ENCODE assay signal across 1 cellular context in the genomic region with DNA sequence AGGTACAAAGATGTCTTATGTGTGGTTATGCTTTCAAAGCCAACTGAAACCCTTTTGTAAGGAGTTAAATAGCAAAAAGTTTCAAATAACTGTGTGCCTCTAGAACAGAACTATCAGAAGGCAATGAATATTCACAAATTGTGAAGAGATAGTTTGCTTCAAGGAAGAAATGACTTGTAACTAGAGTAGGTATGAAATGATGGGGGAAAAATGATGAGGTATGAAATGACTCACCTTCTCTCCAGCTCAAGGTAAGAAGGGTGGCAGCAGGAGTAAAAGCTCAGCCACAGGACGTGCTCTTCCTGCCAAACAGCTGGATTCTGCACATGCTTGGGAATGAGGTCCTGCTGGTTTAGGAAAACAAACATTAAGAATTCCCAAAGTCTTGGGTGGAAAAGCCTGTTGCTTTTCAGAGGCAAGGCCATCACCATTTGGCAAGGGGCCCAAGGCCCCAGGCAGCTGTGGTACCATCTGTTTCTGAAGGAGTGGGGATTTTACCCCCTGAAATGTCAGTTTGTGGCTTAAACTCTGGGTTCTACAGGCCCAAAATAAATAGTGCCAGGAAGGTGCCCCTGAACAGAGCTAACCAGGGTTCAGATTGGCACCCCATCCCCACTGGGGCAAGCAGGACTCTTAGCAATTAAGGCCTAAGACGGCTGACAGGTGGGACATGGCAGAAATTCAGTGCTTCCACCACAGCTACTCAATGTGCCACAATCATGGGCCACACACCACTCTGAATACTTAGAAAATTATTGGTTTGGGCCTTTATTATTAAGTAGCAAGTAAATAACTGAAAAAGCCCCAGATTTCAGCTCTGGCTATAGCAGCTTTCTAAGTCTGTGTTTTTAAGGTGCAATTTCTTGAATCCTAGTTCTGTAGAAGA.
TF ChIP-seq lines count a peak whose summit lies in the region.

No MANE protein-coding gene starts in this region.

TF ChIP-seq in HEK293, 187 proteins besides CTCF, POLR2A, EP300 and RAD21 (continued from another document):
- TF ChIP-seq REST (tag by site-specific recombination; IDR thresholded peaks at IDR 0.05) (no peak), ZNF707 (tag by site-specific recombination; IDR thresholded peaks at IDR 0.05) (no peak), ZNF48 (tag by site-specific recombination; IDR thresholded peaks at IDR 0.05) (no peak), ZNF175 (tag by site-specific recombination; IDR thresholded peaks at IDR 0.05) (no peak), ZNF184 (tag by site-specific recombination; IDR thresholded peaks at IDR 0.05) (no peak), ZNF155 (tag by site-specific recombination; IDR thresholded peaks at IDR 0.05) (no peak), SETDB1 (IDR thresholded peaks at IDR 0.05; ENCODE audit: insufficient read length, low read length) (no peak), PRDM1 (tag by site-specific recombination; IDR thresholded peaks at IDR 0.05) (0 out of 2 replicates have a peak, but pooled peaks have one; percentile 38), ZNF274 (IDR thresholded peaks at IDR 0.05; ENCODE audit: low read length) (no peak), ZNF274 (tag by site-specific recombination; IDR thresholded peaks at IDR 0.05; ENCODE audit: borderline replicate concordance) (no peak), ZNF10 (tag by site-specific recombination; IDR thresholded peaks at IDR 0.05) (no peak), ZNF157 (tag by site-specific recombination; IDR thresholded peaks at IDR 0.05) (no peak), ZNF366 (tag by site-specific recombination; conservative IDR thresholded peaks at IDR 0.05) (peak; percentile 39; the same call in 1 of the 2 replicates), ZNF169 (tag by site-specific recombination; IDR thresholded peaks at IDR 0.05) (no peak), HOXA7 (CRISPR knock-in tag; IDR thresholded peaks at IDR 0.05; ENCODE audit: borderline replicate concordance) (no peak), ZNF621 (tag by site-specific recombination; IDR thresholded peaks at IDR 0.05) (no peak), GLIS1 (tag by site-specific recombination; IDR thresholded peaks at IDR 0.05) (no peak), EGR2 (tag by site-specific recombination; IDR thresholded peaks at IDR 0.05; ENCODE audit: low read depth) (no peak), ZNF629 (tag by site-specific recombination; IDR thresholded peaks at IDR 0.05) (peak; percentile 72), IKZF3 (tag by site-specific recombination; IDR thresholded peaks at IDR 0.05) (peak; percentile 50; the same call in 1 of the 2 replicates), ZIC2 (tag by site-specific recombination; IDR thresholded peaks at IDR 0.05) (peak; percentile 87), SP7 (tag by site-specific recombination; IDR thresholded peaks at IDR 0.05) (peak; percentile 39; the same call in 1 of the 2 replicates), ZNF580 (tag by site-specific recombination; IDR thresholded peaks at IDR 0.05) (no peak), ZNF292 (tag by site-specific recombination; IDR thresholded peaks at IDR 0.05; ENCODE audit: borderline replicate concordance, low read depth) (no peak), SP3 (tag by site-specific recombination; IDR thresholded peaks at IDR 0.05) (no peak), MZF1 (tag by site-specific recombination; IDR thresholded peaks at IDR 0.05; ENCODE audit: borderline replicate concordance) (0 out of 2 replicates have a peak, but pooled peaks have one; percentile 47), BCL11B (tag by site-specific recombination; IDR thresholded peaks at IDR 0.05; ENCODE audit: low read depth) (no peak), ZNF266 (tag by site-specific recombination; IDR thresholded peaks at IDR 0.05; ENCODE audit: low read depth) (no peak), BCL11A (tag by site-specific recombination; IDR thresholded peaks at IDR 0.05; ENCODE audit: low read depth) (no peak), SCRT2 (tag by site-specific recombination; IDR thresholded peaks at IDR 0.05) (peak; percentile 89), ZNF18 (tag by site-specific recombination; IDR thresholded peaks at IDR 0.05) (no peak), FEZF1 (tag by site-specific recombination; IDR thresholded peaks at IDR 0.05) (peak; percentile 47), ZNF335 (tag by site-specific recombination; conservative IDR thresholded peaks at IDR 0.05) (peak; percentile 19; the same call in 1 of the 2 replicates), ZNF548 (tag by site-specific recombination; IDR thresholded peaks at IDR 0.05) (no peak), ZBTB21 (tag by site-specific recombination; IDR thresholded peaks at IDR 0.05) (peak; percentile 64)
- TF ChIP-seq, protein P1, sequence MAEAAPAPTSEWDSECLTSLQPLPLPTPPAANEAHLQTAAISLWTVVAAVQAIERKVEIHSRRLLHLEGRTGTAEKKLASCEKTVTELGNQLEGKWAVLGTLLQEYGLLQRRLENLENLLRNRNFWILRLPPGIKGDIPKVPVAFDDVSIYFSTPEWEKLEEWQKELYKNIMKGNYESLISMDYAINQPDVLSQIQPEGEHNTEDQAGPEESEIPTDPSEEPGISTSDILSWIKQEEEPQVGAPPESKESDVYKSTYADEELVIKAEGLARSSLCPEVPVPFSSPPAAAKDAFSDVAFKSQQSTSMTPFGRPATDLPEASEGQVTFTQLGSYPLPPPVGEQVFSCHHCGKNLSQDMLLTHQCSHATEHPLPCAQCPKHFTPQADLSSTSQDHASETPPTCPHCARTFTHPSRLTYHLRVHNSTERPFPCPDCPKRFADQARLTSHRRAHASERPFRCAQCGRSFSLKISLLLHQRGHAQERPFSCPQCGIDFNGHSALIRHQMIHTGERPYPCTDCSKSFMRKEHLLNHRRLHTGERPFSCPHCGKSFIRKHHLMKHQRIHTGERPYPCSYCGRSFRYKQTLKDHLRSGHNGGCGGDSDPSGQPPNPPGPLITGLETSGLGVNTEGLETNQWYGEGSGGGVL (tag by site-specific recombination; IDR thresholded peaks at IDR 0.05) = 0 out of 2 replicates have a peak, but pooled peaks have one; percentile 17
- TF ChIP-seq, protein P2, sequence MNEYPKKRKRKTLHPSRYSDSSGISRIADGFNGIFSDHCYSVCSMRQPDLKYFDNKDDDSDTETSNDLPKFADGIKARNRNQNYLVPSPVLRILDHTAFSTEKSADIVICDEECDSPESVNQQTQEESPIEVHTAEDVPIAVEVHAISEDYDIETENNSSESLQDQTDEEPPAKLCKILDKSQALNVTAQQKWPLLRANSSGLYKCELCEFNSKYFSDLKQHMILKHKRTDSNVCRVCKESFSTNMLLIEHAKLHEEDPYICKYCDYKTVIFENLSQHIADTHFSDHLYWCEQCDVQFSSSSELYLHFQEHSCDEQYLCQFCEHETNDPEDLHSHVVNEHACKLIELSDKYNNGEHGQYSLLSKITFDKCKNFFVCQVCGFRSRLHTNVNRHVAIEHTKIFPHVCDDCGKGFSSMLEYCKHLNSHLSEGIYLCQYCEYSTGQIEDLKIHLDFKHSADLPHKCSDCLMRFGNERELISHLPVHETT (tag by site-specific recombination; IDR thresholded peaks at IDR 0.05) = no peak
- TF ChIP-seq, protein P3, sequence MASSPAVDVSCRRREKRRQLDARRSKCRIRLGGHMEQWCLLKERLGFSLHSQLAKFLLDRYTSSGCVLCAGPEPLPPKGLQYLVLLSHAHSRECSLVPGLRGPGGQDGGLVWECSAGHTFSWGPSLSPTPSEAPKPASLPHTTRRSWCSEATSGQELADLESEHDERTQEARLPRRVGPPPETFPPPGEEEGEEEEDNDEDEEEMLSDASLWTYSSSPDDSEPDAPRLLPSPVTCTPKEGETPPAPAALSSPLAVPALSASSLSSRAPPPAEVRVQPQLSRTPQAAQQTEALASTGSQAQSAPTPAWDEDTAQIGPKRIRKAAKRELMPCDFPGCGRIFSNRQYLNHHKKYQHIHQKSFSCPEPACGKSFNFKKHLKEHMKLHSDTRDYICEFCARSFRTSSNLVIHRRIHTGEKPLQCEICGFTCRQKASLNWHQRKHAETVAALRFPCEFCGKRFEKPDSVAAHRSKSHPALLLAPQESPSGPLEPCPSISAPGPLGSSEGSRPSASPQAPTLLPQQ (tag by site-specific recombination; IDR thresholded peaks at IDR 0.05) = no peak
- TF ChIP-seq, protein P4, sequence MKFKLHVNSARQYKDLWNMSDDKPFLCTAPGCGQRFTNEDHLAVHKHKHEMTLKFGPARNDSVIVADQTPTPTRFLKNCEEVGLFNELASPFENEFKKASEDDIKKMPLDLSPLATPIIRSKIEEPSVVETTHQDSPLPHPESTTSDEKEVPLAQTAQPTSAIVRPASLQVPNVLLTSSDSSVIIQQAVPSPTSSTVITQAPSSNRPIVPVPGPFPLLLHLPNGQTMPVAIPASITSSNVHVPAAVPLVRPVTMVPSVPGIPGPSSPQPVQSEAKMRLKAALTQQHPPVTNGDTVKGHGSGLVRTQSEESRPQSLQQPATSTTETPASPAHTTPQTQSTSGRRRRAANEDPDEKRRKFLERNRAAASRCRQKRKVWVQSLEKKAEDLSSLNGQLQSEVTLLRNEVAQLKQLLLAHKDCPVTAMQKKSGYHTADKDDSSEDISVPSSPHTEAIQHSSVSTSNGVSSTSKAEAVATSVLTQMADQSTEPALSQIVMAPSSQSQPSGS (tag by site-specific recombination; IDR thresholded peaks at IDR 0.05; ENCODE audit: low read depth) = no peak
